In genomic region chr6:138106665-138107077, GRCh38 we compare ENCODE assay signal across 8 cellular contexts. TPM values are rescaled to one million over a fixed set of nuclear protein-coding genes. Genes with fewer than 3 reads are reported as not detected.
A peak's percentile ranks its signal among the peaks of the same experiment; 100 is the strongest.
DNase-seq lines count a peak whose midpoint lies in the region; ATAC-seq, FAIRE-seq and TF ChIP-seq lines count a peak whose summit lies in the region.

No MANE protein-coding gene starts in this region.

- no peak for ATAC-seq in activated T-cell treated with anti-CD3 and anti-CD28 coated beads, Interleukin-2, amount 50 U/mL, for 4 hours
- ATAC-seq in HepG2: no peak
- ATAC-seq in left lobe of liver: no peak

- no peak for DNase-seq in activated T-cell treated with anti-CD3 and anti-CD28 coated beads, Interleukin-2, amount 50 U/mL, for 4 hours
- no peak for DNase-seq in activated T-cell treated with anti-CD3 and anti-CD28 coated beads for 4 hours
- no peak for DNase-seq in adrenal gland
- no peak for DNase-seq in HepG2 (ENCODE audit: low spot score)
- no peak for DNase-seq in left lobe of liver (ENCODE audit: low spot score)
- DNase-seq in anterior cingulate cortex (lab: John Stamatoyannopoulos, UW): no peak
- no peak for DNase-seq in 8988T

- peak overlapping the region; percentile 95 for H3K4me2 ChIP-seq in HepG2 (ENCODE audit: low read depth, low read length)

- no TSS peak for BruUV-seq in HepG2 (replicated peaks; lab: Mats Ljungman, UMichigan)

- H3K4me3 Mint-ChIP-seq in activated T-cell treated with anti-CD3 and anti-CD28 coated beads, Interleukin-2, amount 50 U/mL, for 4 hours: peak overlapping the region; percentile 86

- H4K20me1 ChIP-seq in HepG2 (ENCODE audit: insufficient read depth, low read length): no peaks in the 10 kb centered on the region

- TF ChIP-seq RAD21 in HepG2 (CRISPR knock-in tag; IDR thresholded peaks at IDR 0.05): no peak

- POLR2A ChIA-PET in HepG2 (lab: Yijun Ruan, JAX): interaction anchor here (1.4 to 2.8 kb wide), 4 partner anchors 20 to 100 kb away, joined by 3 to 41 read pairs (median 12); no protein-coding TSS in a partner anchor

- CTCF ChIA-PET in HepG2 (lab: Yijun Ruan, JAX; ENCODE audit: low intra/inter-chr PET ratio, low total read pairs): interaction anchor here (4.7 kb wide), 1 partner anchor 103 kb away, joined by 182 read pairs; no protein-coding TSS in a partner anchor

- H3K27me3 ChIP-seq in adrenal gland (no peaks in the 10 kb centered on the region), HepG2 (ENCODE audit: control insufficient read depth in 1 of 2, insufficient read depth in 2 of 2, low read length in 2 of 2) (no peaks in the 10 kb centered on the region; a peak in 1 of 5 replicates), thymus (ENCODE audit: control insufficient read depth, insufficient read depth) (peaks cover 37% of the 10 kb centered on the region)

- TF ChIP-seq POLR2A in adrenal gland (IDR thresholded peaks at IDR 0.05) (no peak), HepG2 (IDR thresholded peaks at IDR 0.05; ENCODE audit: insufficient read depth in 1 of 2, low read depth in 2 of 2, low read length in 2 of 2) (no peak)

- H3K27me3 Mint-ChIP-seq in activated T-cell treated with anti-CD3 and anti-CD28 coated beads, Interleukin-2, amount 50 U/mL, for 4 hours (ENCODE audit: low read depth): peaks cover 22% of the 10 kb centered on the region

- TF ChIP-seq CTCF in adrenal gland (IDR thresholded peaks at IDR 0.05) (no peak), HepG2 (CRISPR knock-in tag; IDR thresholded peaks at IDR 0.05) (no peak)

- H3K9ac ChIP-seq in HepG2 (ENCODE audit: insufficient read depth, low read depth, low read length): peak overlapping the region; percentile 80

- H3K27ac ChIP-seq in adrenal gland (peak overlapping the region in 3 of 5 donors; percentile 17 to 87 (median 87)), HepG2 (ENCODE audit: extremely low read length, insufficient read depth, low read length) (peak overlapping the region; percentile 86), thymus (ENCODE audit: low read depth) (peak overlapping the region; percentile 58)

- peaks cover 47% of the 10 kb centered on the region for H3K79me2 ChIP-seq in HepG2 (ENCODE audit: insufficient read depth, low read length)

- peak overlapping the region; percentile 28 to 62 (median 55) for H3K4me3 ChIP-seq in adrenal gland
- peak overlapping the region; percentile 90 to 95 (median 92) for H3K4me3 ChIP-seq in HepG2 (replicated peaks in 1 of 3; ENCODE audit: insufficient read depth in 1 of 3, low read depth in 2 of 3, low read length in 3 of 3)
- H3K4me3 ChIP-seq in thymus (ENCODE audit: low read length): peak overlapping the region; percentile 56

- no peaks in the 10 kb centered on the region for H3K9me3 Mint-ChIP-seq in activated T-cell treated with anti-CD3 and anti-CD28 coated beads, Interleukin-2, amount 50 U/mL, for 4 hours

- H3K36me3 ChIP-seq in adrenal gland (replicated peaks in 1 of 2): no peaks in the 10 kb centered on the region
- no peaks in the 10 kb centered on the region; a peak in 1 of 5 replicates for H3K36me3 ChIP-seq in HepG2 (replicated peaks in 1 of 2; ENCODE audit: control insufficient read depth in 1 of 2, insufficient read depth in 2 of 2, low read length in 2 of 2)
- no peaks in the 10 kb centered on the region for H3K36me3 ChIP-seq in thymus (ENCODE audit: control insufficient read depth, insufficient read depth)

- intact Hi-C loops in adrenal gland (cut with DNase I): loop anchor here in 1 of 2 donors (5.0 kb wide), 1 partner anchor 104 kb away; no protein-coding TSS in a partner anchor
- intact Hi-C loops in HepG2 (cut with micrococcal nuclease; ENCODE audit: unreplicated experiment): loop anchor here (1.0 to 5.0 kb wide), 3 partner anchors 20 to 296 kb away; partner anchors contain the start of gene HEBP2

- FAIRE-seq in HepG2 (lab: Jason Lieb, UNC): no peak

- no peak overlapping the region for H2AFZ ChIP-seq in HepG2 (ENCODE audit: low read length)

- TF ChIP-seq EP300 in HepG2 (IDR thresholded peaks at IDR 0.05; ENCODE audit: low read depth in 2 of 2, low read length in 2 of 2) (no peak), HepG2 (CRISPR knock-in tag; IDR thresholded peaks at IDR 0.05; ENCODE audit: borderline replicate concordance) (no peak)

- H3K4me1 ChIP-seq in adrenal gland (replicated peaks in 1 of 2): peaks cover 8 to 14% of the 10 kb centered on the region in 2 donors
- H3K4me1 ChIP-seq in HepG2 (ENCODE audit: insufficient read depth, low read length): peaks cover 33% of the 10 kb centered on the region
- H3K4me1 ChIP-seq in thymus (ENCODE audit: control insufficient read depth, insufficient read depth, low read length): peaks cover 2% of the 10 kb centered on the region

- in situ Hi-C loops in HepG2 (cut with HindIII; ENCODE audit: extremely low pct_ligation_motif_present, low pct_unique_long_range_greater_than_20kb): loop anchor here (10.0 kb wide), 1 partner anchor 402 kb away; no protein-coding TSS in a partner anchor

- H3K36me3 Mint-ChIP-seq in activated T-cell treated with anti-CD3 and anti-CD28 coated beads, Interleukin-2, amount 50 U/mL, for 4 hours (ENCODE audit: insufficient read depth): no peaks in the 10 kb centered on the region

- H3K9me3 ChIP-seq in adrenal gland (replicated peaks in 1 of 3): no peaks in the 10 kb centered on the region
- H3K9me3 ChIP-seq in HepG2 (ENCODE audit: low read length): no peaks in the 10 kb centered on the region
- H3K9me3 ChIP-seq in thymus (ENCODE audit: control insufficient read depth): no peaks in the 10 kb centered on the region

- peaks cover 21% of the 10 kb centered on the region for H3K4me1 Mint-ChIP-seq in activated T-cell treated with anti-CD3 and anti-CD28 coated beads, Interleukin-2, amount 50 U/mL, for 4 hours (ENCODE audit: low read depth)

- 4 to 10% (median 5%) methylated on average over 10 to 17 of the region's 17 CpGs for WGBS in adrenal gland, 4 donors
- 2% methylated on average over 17 of the region's 17 CpGs for WGBS in HepG2 (ENCODE audit: low lambda C conversion rate)
- WGBS in thymus: 4% methylated on average over 17 of the region's 17 CpGs

RNA-seq across cellular contexts. Expression of gene PERP, which starts 0.5 kb away (rescaled TPM):
- total RNA-seq in activated T-cell treated with anti-CD3 and anti-CD28 coated beads, Interleukin-2, amount 50 U/mL, for 4 hours: 1 to 10 TPM; 1.0 to 2.0 (median 1.8) TPM
- total RNA-seq in adrenal gland: 10 to 100 TPM in 4 of 8 donors, 1 to 10 TPM in 4; 5.1 to 15.0 (median 9.7) TPM
- polyA plus RNA-seq in adrenal gland: 10 to 100 TPM in 1 of 3 donors, 1 to 10 TPM in 2; 4.8 to 11.9 (median 5.5) TPM
- total RNA-seq in HepG2 (2016; rRNA removed; fragmentation: Illumina TruSeq; extraction: Trizol): 16.6 and 26.0 TPM in 2 replicates
- 6.4 and 7.0 TPM in 2 replicates for total RNA-seq in HepG2 (2016; cell fraction: cytosol; rRNA removed; fragmentation: Illumina TruSeq; extraction: Trizol; ENCODE audit: low read depth)
- total RNA-seq in HepG2 (2016; cell fraction: insoluble cytoplasmic fraction; rRNA removed; fragmentation: Illumina TruSeq; extraction: Trizol): 16.2 and 26.8 TPM in 2 replicates
- 17.6 and 19.2 TPM in 2 replicates for total RNA-seq in HepG2 (2016; cell fraction: membrane; rRNA removed; fragmentation: Illumina TruSeq; extraction: Trizol)
- 22.4 and 25.2 TPM in 2 replicates for total RNA-seq in HepG2 (2016; cell fraction: nucleus; rRNA removed; fragmentation: Illumina TruSeq; extraction: Trizol)
- 53.0 and 53.9 TPM in 2 replicates for polyA plus RNA-seq in HepG2 (2011; rRNA removed)
- 39.8 and 47.5 TPM in 2 replicates for polyA plus RNA-seq in HepG2 (2011; cell fraction: cytosol; rRNA removed)
- polyA plus RNA-seq in HepG2 (2011; cell fraction: nucleus; rRNA removed): 11.4 and 15.5 TPM in 2 replicates
- polyA plus RNA-seq in HepG2 (2012): 80.7 and 95.5 TPM in 2 replicates
- polyA plus RNA-seq in HepG2 (2016; cell fraction: cytosol; fragmentation: Illumina TruSeq; extraction: Trizol; ENCODE audit: low read depth): 9.1 and 9.7 TPM in 2 replicates
- polyA plus RNA-seq in HepG2 (2016; cell fraction: insoluble cytoplasmic fraction; fragmentation: Illumina TruSeq; extraction: Trizol; ENCODE audit: low read depth): 21.6 and 23.8 TPM in 2 replicates
- 18.6 and 19.9 TPM in 2 replicates for polyA plus RNA-seq in HepG2 (2016; cell fraction: membrane; fragmentation: Illumina TruSeq; extraction: Trizol; ENCODE audit: low read depth)
- polyA plus RNA-seq in HepG2 (2016; cell fraction: nucleus; fragmentation: Illumina TruSeq; extraction: Trizol; ENCODE audit: insufficient read depth, low read depth): 41.5 and 46.0 TPM in 2 replicates
- polyA minus RNA-seq in HepG2 (2011; rRNA and poly(A)+ RNA removed; ENCODE audit: low replicate concordance): 58.8 and 113 TPM in 2 replicates
- polyA minus RNA-seq in HepG2 (2011; cell fraction: cytosol; rRNA and poly(A)+ RNA removed): 32.1 and 38.6 TPM in 2 replicates
- 9.5 and 12.4 TPM in 2 replicates for polyA minus RNA-seq in HepG2 (2011; cell fraction: nucleus; rRNA and poly(A)+ RNA removed)
- 182 TPM for polyA plus RNA-seq in thymus
- 36.4 TPM for total RNA-seq in left lobe of liver

RNA-seq across cellular contexts. Expression of gene ARFGEF3, which starts 55.1 kb away (rescaled TPM):
- total RNA-seq in activated T-cell treated with anti-CD3 and anti-CD28 coated beads, Interleukin-2, amount 50 U/mL, for 4 hours: under 1 TPM; 0.16 to 0.53 (median 0.29) TPM
- total RNA-seq in adrenal gland (10 to 100 TPM in 1 of 8 donors, 1 to 10 TPM in 2, under 1 TPM in 4, not detected in 1; 0.06 to 10.9 (median 0.76) TPM), HepG2 (2016; rRNA removed; fragmentation: Illumina TruSeq; extraction: Trizol) (0.60 and 0.97 TPM in 2 replicates), left lobe of liver (0.18 TPM)
- polyA plus RNA-seq in adrenal gland (1 to 10 TPM in 2 of 3 donors, under 1 TPM in 1; 0.91 to 7.2 (median 3.3) TPM), HepG2 (2011; rRNA removed) (2.6 and 2.9 TPM in 2 replicates), thymus (0.21 TPM)
- 0.09 and 0.10 TPM in 2 replicates for total RNA-seq in HepG2 (2016; cell fraction: cytosol; rRNA removed; fragmentation: Illumina TruSeq; extraction: Trizol; ENCODE audit: low read depth)
- 0.65 and 0.98 TPM in 2 replicates for total RNA-seq in HepG2 (2016; cell fraction: insoluble cytoplasmic fraction; rRNA removed; fragmentation: Illumina TruSeq; extraction: Trizol)
- 0.31 and 0.34 TPM in 2 replicates for total RNA-seq in HepG2 (2016; cell fraction: membrane; rRNA removed; fragmentation: Illumina TruSeq; extraction: Trizol)
- total RNA-seq in HepG2 (2016; cell fraction: nucleus; rRNA removed; fragmentation: Illumina TruSeq; extraction: Trizol): 0.88 and 0.96 TPM in 2 replicates
- 1.4 and 2.1 TPM in 2 replicates for polyA plus RNA-seq in HepG2 (2011; cell fraction: cytosol; rRNA removed)
- 3.8 and 4.4 TPM in 2 replicates for polyA plus RNA-seq in HepG2 (2011; cell fraction: nucleus; rRNA removed)
- 5.5 and 6.4 TPM in 2 replicates for polyA plus RNA-seq in HepG2 (2012)
- polyA plus RNA-seq in HepG2 (2016; cell fraction: cytosol; fragmentation: Illumina TruSeq; extraction: Trizol; ENCODE audit: low read depth): 0.01 and 0.02 TPM in 2 replicates
- polyA plus RNA-seq in HepG2 (2016; cell fraction: insoluble cytoplasmic fraction; fragmentation: Illumina TruSeq; extraction: Trizol; ENCODE audit: low read depth): 0.49 and 0.60 TPM in 2 replicates
- 0.03 and 0.08 TPM in 2 replicates for polyA plus RNA-seq in HepG2 (2016; cell fraction: membrane; fragmentation: Illumina TruSeq; extraction: Trizol; ENCODE audit: low read depth)
- 0.84 and 0.97 TPM in 2 replicates for polyA plus RNA-seq in HepG2 (2016; cell fraction: nucleus; fragmentation: Illumina TruSeq; extraction: Trizol; ENCODE audit: insufficient read depth, low read depth)
- 2.5 and 9.3 TPM in 2 replicates for polyA minus RNA-seq in HepG2 (2011; rRNA and poly(A)+ RNA removed; ENCODE audit: low replicate concordance)
- 5.9 and 7.9 TPM in 2 replicates for polyA minus RNA-seq in HepG2 (2011; cell fraction: cytosol; rRNA and poly(A)+ RNA removed)
- 8.0 and 9.9 TPM in 2 replicates for polyA minus RNA-seq in HepG2 (2011; cell fraction: nucleus; rRNA and poly(A)+ RNA removed)
